In the genomic region with DNA sequence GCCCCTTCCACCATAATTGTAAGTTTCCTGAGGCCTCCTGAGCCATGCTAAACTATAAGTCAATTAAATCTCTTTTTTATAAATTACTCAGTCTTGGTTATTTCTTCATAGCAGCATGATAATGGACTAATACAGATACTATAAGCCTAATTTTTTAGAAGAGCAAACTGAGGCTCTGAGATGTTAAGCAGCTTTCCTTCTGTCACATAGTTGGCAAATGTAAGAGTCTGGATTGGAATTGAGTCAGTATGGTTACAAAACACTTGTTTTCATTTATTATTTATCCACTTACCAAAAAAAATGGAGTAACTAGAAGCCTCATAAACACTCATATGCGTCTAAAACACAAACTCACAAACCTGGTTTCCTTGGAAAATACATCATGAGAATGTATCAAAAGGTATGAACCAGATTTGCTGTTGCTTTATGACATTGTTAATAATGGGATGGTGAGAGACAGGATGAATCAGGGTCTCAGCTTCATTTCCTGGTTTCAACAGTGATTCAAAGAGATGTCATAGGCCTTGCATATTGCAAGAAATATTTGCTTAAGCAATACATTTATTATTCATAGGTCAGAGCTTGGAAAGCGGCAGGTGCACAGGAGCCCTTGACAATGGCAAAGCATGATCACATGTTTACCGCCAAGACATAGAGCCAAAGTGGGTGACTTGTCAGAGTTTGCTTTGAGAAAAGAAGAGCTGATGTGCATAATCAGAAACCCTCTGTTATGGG, we compare ENCODE assay signal across 18 cellular contexts.
DNase-seq lines count a peak whose midpoint lies in the region; FAIRE-seq and TF ChIP-seq lines count a peak whose summit lies in the region.
"Had no signal": no experiment of that assay in that cellular context is flagged by ENCODE, and none has a peak within 500 bp of the region (broad histone marks: within the 10 kb centered on the region; RNA-seq: fewer than 3 reads in every experiment).

No MANE protein-coding gene starts in this region.

- intact Hi-C loops in posterior vena cava (cut with DNase I): no loop called here

- H3K4me1 Mint-ChIP-seq in chondrocyte (ENCODE audit: low read depth): peaks cover 5% of the 10 kb centered on the region

- H3K27me3 Mint-ChIP-seq in chondrocyte (ENCODE audit: low read depth): peaks cover 10% of the 10 kb centered on the region

- H3K4me3 ChIP-seq in choroid plexus epithelial cell (ENCODE audit: low read depth, low read length) (no peak overlapping the region), skeletal muscle cell (ENCODE audit: low read depth, low read length) (no peak overlapping the region)
- H3K4me3 ChIP-seq: ascending aorta, dorsolateral prefrontal cortex, right lobe of liver, tibial nerve had no signal

- H3K27ac Mint-ChIP-seq in chondrocyte (ENCODE audit: unreplicated experiment): no peak overlapping the region
- H3K27ac Mint-ChIP-seq: activated CD8-positive, alpha-beta T cell treated with anti-CD3 and anti-CD28 coated beads, Interleukin-2, amount 10 ng/mL, durations not matched to agents 7 days and 5 days; activated T-helper 2 cell treated with anti-CD3 and anti-CD28 coated beads, Interferon-gamma antibody, Interleukin-2, Interleukin-4, amounts not matched to agents 10 μg/mL and 5 μg/mL and 100 μg/mL, durations not matched to agents 14 hours and 24 hours and 36 hours; CD8-positive, alpha-beta T cell had no signal

- TF ChIP-seq CTCF in choroid plexus epithelial cell (conservative IDR thresholded peaks at IDR 0.05; ENCODE audit: low read depth, low read length) (no peak), chondrocyte (IDR thresholded peaks at IDR 0.05) (no peak)

- H3K36me3 Mint-ChIP-seq in chondrocyte (ENCODE audit: low read depth): peaks cover 3% of the 10 kb centered on the region
- H3K36me3 Mint-ChIP-seq: CD8-positive, alpha-beta T cell had no signal

- peak; percentile 7 for DNase-seq in activated CD4-positive, alpha-beta T cell treated with anti-CD3 and anti-CD28 coated beads for 48 hours
- DNase-seq in activated CD4-positive, alpha-beta T cell treated with anti-CD3 and anti-CD28 coated beads for 1 hour: no peak
- peak; percentile 80 for DNase-seq in NCI-H526 treated with DMSO at 0.1 percent for 48 hours (lab: John Stamatoyannopoulos, UW)
- DNase-seq in choroid plexus epithelial cell (ENCODE audit: low read depth): peak; percentile 26
- DNase-seq in skeletal muscle cell (ENCODE audit: low read depth): peak; percentile 11
- no peak for DNase-seq in posterior vena cava (ENCODE audit: low spot score)
- no peak for DNase-seq in urothelium cell line (ENCODE audit: low spot score)
- DNase-seq in chondrocyte (ENCODE audit: low spot score): no peak
- DNase-seq: activated CD8-positive, alpha-beta T cell treated with anti-CD3 and anti-CD28 coated beads, Interleukin-2, amount 10 ng/mL, durations not matched to agents 7 days and 5 days; CD8-positive, alpha-beta T cell; dorsolateral prefrontal cortex; mesendoderm; NCI-H2171; right lobe of liver had no signal

- H3K9me3 Mint-ChIP-seq in chondrocyte (ENCODE audit: low read depth): no peaks in the 10 kb centered on the region
- H3K9me3 Mint-ChIP-seq: activated T-helper 2 cell treated with anti-CD3 and anti-CD28 coated beads, Interferon-gamma antibody, Interleukin-2, Interleukin-4, amounts not matched to agents 10 μg/mL and 5 μg/mL and 100 μg/mL, durations not matched to agents 14 hours and 24 hours and 36 hours had no signal

- FAIRE-seq in urothelium cell line (lab: Jason Lieb, UNC): no peak
- FAIRE-seq: G401.6 had no signal

- no peak overlapping the region for H3K4me3 Mint-ChIP-seq in chondrocyte (ENCODE audit: unreplicated experiment)
- H3K4me3 Mint-ChIP-seq: activated CD8-positive, alpha-beta T cell treated with anti-CD3 and anti-CD28 coated beads, Interleukin-2, amount 10 ng/mL, durations not matched to agents 7 days and 5 days; CD8-positive, alpha-beta T cell had no signal

Comparison
In these comparisons a context has a peak if more than half of its experiments do, and no peak if none do; other contexts are left out.
1. DNase-seq: peak in activated CD4-positive, alpha-beta T cell treated with anti-CD3 and anti-CD28 coated beads for 48 hours (single experiment), NCI-H526 treated with DMSO at 0.1 percent for 48 hours (single experiment), choroid plexus epithelial cell (single experiment) and skeletal muscle cell (single experiment); none in activated CD4-positive, alpha-beta T cell treated with anti-CD3 and anti-CD28 coated beads for 1 hour (single experiment), posterior vena cava (single experiment), urothelium cell line (single experiment) and chondrocyte (single experiment).